ENCODE assay signal across 8 cellular contexts in genomic region chr1:155070721-155071556, GRCh38. TPM values are rescaled to one million over a fixed set of nuclear protein-coding genes. Genes with fewer than 3 reads are reported as not detected.
DNase-seq lines count a peak whose midpoint lies in the region; ATAC-seq and TF ChIP-seq lines count a peak whose summit lies in the region.

No MANE protein-coding gene starts in this region.

- peak; percentile 96 to 97 for ATAC-seq in CD4-positive, CD25-positive, alpha-beta regulatory T cell (ENCODE audit: low read depth in 2 of 2)
- peak; percentile 76 for ATAC-seq in GM21423 (IDR thresholded peaks at IDR 0.05; ENCODE audit: unreplicated experiment)

- no peaks in the 10 kb centered on the region for H3K27me3 ChIP-seq in CD4-positive, CD25-positive, alpha-beta regulatory T cell (ENCODE audit: control insufficient read depth, insufficient read depth, low read length)

- H3K27ac Mint-ChIP-seq in CD4-positive, CD25-positive, alpha-beta regulatory T cell = no peak overlapping the region

- peaks cover 0 to 2% (median 0%) of the 10 kb centered on the region in 7 donors for H3K9me3 Mint-ChIP-seq in CD4-positive, CD25-positive, alpha-beta regulatory T cell

- H3K9me3 ChIP-seq in CD4-positive, CD25-positive, alpha-beta regulatory T cell (ENCODE audit: control insufficient read depth in 2 of 2, low read length in 2 of 2) = no peaks in the 10 kb centered on the region

- TF ChIP-seq CTCF in lower leg skin (IDR thresholded peaks at IDR 0.05) = no peak

- TF ChIP-seq POLR2A in lower leg skin (IDR thresholded peaks at IDR 0.05) = no peak

- 3 to 6% methylated on average over 16 to 42 of the region's 60 CpGs for WGBS in lower leg skin, 2 donors

- peaks cover 12% of the 10 kb centered on the region for H3K27me3 Mint-ChIP-seq in CD4-positive, CD25-positive, alpha-beta regulatory T cell

- H3K4me1 ChIP-seq in CD4-positive, CD25-positive, alpha-beta regulatory T cell (ENCODE audit: control insufficient read depth, insufficient read depth, low read length, poor library complexity, severe bottlenecking) = peaks cover 22% of the 10 kb centered on the region

- peaks cover 9% of the 10 kb centered on the region for H3K36me3 ChIP-seq in CD4-positive, CD25-positive, alpha-beta regulatory T cell (ENCODE audit: control insufficient read depth, insufficient read depth, low read length)

- H3K4me3 ChIP-seq in CD4-positive, CD25-positive, alpha-beta regulatory T cell (ENCODE audit: low read depth, low read length) = peak overlapping the region; percentile 59
- H3K4me3 ChIP-seq in lower leg skin (ENCODE audit: low read depth, poor library complexity, severe bottlenecking) = no peak overlapping the region

- H3K27ac ChIP-seq in CD4-positive, CD25-positive, alpha-beta regulatory T cell (ENCODE audit: insufficient read depth, low read length, poor library complexity, severe bottlenecking) = no peak overlapping the region

- peaks cover 14% of the 10 kb centered on the region for H3K36me3 Mint-ChIP-seq in CD4-positive, CD25-positive, alpha-beta regulatory T cell

- H3K4me1 Mint-ChIP-seq in CD4-positive, CD25-positive, alpha-beta regulatory T cell = peaks cover 0 to 48% (median 13%) of the 10 kb centered on the region in 4 donors

- intact Hi-C loops in lower leg skin (cut with DNase I; ENCODE audit: low total_unique reads) = no loop called here

- H3K4me3 Mint-ChIP-seq in CD4-positive, CD25-positive, alpha-beta regulatory T cell = peak overlapping the region in 2 of 4 donors; percentile 43 to 55

- peak; percentile 66 to 89 (median 78) for DNase-seq in CD4-positive, CD25-positive, alpha-beta regulatory T cell
- DNase-seq in NCI-H146 (lab: John Stamatoyannopoulos, UW) (peak; percentile 86), dermis microvascular lymphatic vessel endothelial cell (ENCODE audit: low read depth in 2 of 2) (peak; percentile 38 to 82), lower leg skin (ENCODE audit: low spot score in 2 of 2) (peak; percentile 57 to 94), COLO829 (ENCODE audit: low spot score) (no peak)
- DNase-seq in activated CD4-positive, alpha-beta T cell treated with anti-CD3 and anti-CD28 coated beads for 48 hours = peak; percentile 87
- peak; percentile 51 for DNase-seq in stimulated activated CD8-positive, alpha-beta memory T cell treated with anti-CD3 and anti-CD28 coated beads, Interleukin-15, amount 100 ng/mL, for 24 hours (ENCODE audit: low read depth)

RNA-seq across cellular contexts. Expression of gene EFNA4, which starts 7.4 kb away (rescaled TPM):
- total RNA-seq in CD4-positive, CD25-positive, alpha-beta regulatory T cell = 6.1 TPM
- polyA plus RNA-seq in CD4-positive, CD25-positive, alpha-beta regulatory T cell = 1 to 10 TPM; 2.5 to 5.9 (median 4.2) TPM
- total RNA-seq in dermis microvascular lymphatic vessel endothelial cell (12.2 and 17.4 TPM in 2 replicates), lower leg skin (10 to 100 TPM; 29.5 to 66.6 (median 52.9) TPM)

RNA-seq across cellular contexts. Expression of gene EFNA3, which starts 7.7 kb away (rescaled TPM):
- total RNA-seq in CD4-positive, CD25-positive, alpha-beta regulatory T cell = 0.52 TPM
- 1 to 10 TPM in 1 of 4 donors, under 1 TPM in 3; 0.42 to 1.2 (median 0.69) TPM for polyA plus RNA-seq in CD4-positive, CD25-positive, alpha-beta regulatory T cell
- total RNA-seq in dermis microvascular lymphatic vessel endothelial cell = 1.3 and 1.6 TPM in 2 replicates
- 100 to 1,000 TPM; 111 to 150 (median 129) TPM for total RNA-seq in lower leg skin

RNA-seq across cellular contexts. Expression of gene ADAM15, which starts 19.8 kb away (rescaled TPM):
- 31.5 TPM for total RNA-seq in CD4-positive, CD25-positive, alpha-beta regulatory T cell
- 10 to 100 TPM in 3 of 4 donors, 1 to 10 TPM in 1; 9.8 to 24.7 (median 17.2) TPM for polyA plus RNA-seq in CD4-positive, CD25-positive, alpha-beta regulatory T cell
- total RNA-seq in dermis microvascular lymphatic vessel endothelial cell (176 and 178 TPM in 2 replicates), lower leg skin (100 to 1,000 TPM; 232 to 289 (median 279) TPM)

RNA-seq across cellular contexts. Expression of gene DCST1, which starts 37.3 kb away (rescaled TPM):
- total RNA-seq in CD4-positive, CD25-positive, alpha-beta regulatory T cell = 0.32 TPM
- not detected for polyA plus RNA-seq in CD4-positive, CD25-positive, alpha-beta regulatory T cell
- total RNA-seq in dermis microvascular lymphatic vessel endothelial cell = not detected in 2 replicates
- 1 to 10 TPM in 2 of 4 donors, under 1 TPM in 2; 0.38 to 3.6 (median 0.87) TPM for total RNA-seq in lower leg skin

RNA-seq across cellular contexts. Expression of gene DCST2, which starts 37.4 kb away (rescaled TPM):
- total RNA-seq in CD4-positive, CD25-positive, alpha-beta regulatory T cell = 1.4 TPM
- polyA plus RNA-seq in CD4-positive, CD25-positive, alpha-beta regulatory T cell = not detected
- total RNA-seq in dermis microvascular lymphatic vessel endothelial cell (under 0.01 and 0.13 TPM in 2 replicates), lower leg skin (10 to 100 TPM in 1 of 4 donors, 1 to 10 TPM in 3; 3.8 to 11.5 (median 6.3) TPM)

Comparison
In these comparisons a context has a peak if more than half of its experiments do, and no peak if none do; other contexts are left out.
1. RNA of gene EFNA3, which starts 7.7 kb away (total RNA-seq): 111 to 150 TPM in lower leg skin; 1.3 to 1.6 TPM in dermis microvascular lymphatic vessel endothelial cell and 0.52 TPM in CD4-positive, CD25-positive, alpha-beta regulatory T cell (single experiment); every median in the first group is over 10 times any median in the second.